8 cellular contexts compared by ENCODE assay signal in the genomic region with DNA sequence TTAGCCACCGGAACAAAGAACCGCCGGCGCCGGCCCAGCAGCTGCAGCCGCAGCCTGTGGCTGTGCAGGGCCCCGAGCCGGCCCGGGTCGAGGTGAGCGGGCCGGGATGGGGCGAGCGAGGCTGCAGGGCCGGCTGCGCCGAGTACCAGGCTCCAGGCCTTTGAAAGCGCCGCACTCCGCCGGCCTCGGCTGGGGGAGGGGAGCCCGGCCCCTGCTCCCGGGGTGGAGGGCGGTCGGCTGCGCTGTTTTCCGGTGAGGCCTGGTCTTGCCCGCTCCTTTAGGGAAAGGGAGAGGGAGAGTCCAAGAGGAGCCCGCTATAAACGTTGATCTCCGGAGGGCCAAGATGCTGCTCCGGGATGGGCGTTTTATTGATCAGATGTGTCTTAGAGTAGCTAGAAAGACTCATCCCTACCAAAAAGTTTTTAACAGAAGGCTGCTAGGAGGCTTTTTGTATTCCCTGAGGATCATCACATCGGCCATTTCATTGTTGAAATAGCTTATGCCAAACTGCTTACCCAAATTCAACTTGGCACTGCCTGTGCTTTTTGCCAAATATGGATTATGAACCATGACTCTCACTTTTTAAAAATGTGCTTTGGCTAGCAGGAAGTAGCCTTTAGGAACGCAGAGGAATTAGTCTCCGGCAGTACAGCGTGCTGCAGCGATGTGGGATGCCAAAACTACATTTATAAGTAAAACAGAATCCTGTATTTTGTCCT. TPM values are rescaled to one million over a fixed set of nuclear protein-coding genes. Genes with fewer than 3 reads are reported as not detected.
DNase-seq lines count a peak whose midpoint lies in the region; ATAC-seq and TF ChIP-seq lines count a peak whose summit lies in the region.

No MANE protein-coding gene starts in this region.

- peaks cover 54% of the 10 kb centered on the region for H3K36me3 Mint-ChIP-seq in activated T-helper 17 cell treated with anti-CD3 and anti-CD28 coated beads, Interleukin-2, amount 50 U/mL, for 72 hours (ENCODE audit: low read depth)
- H3K36me3 Mint-ChIP-seq in nephron progenitor cell (ENCODE audit: low read depth) = peaks cover 18% of the 10 kb centered on the region

- H3K36me3 ChIP-seq in urinary bladder (ENCODE audit: insufficient read depth) = no peaks in the 10 kb centered on the region

- DNase-seq in activated CD4-positive, alpha-beta T cell treated with anti-CD3 and anti-CD28 coated beads for 1 hour = peak; percentile 12
- DNase-seq in activated CD4-positive, alpha-beta T cell treated with anti-CD3 and anti-CD28 coated beads, Interleukin-2, amount 50 U/mL, for 4 hours = no peak
- peak; percentile 8 for DNase-seq in NCI-H774 (lab: John Stamatoyannopoulos, UW)
- DNase-seq in fibroblast of pulmonary artery (ENCODE audit: low read depth) = peak; percentile 59
- peak; percentile 71 for DNase-seq in nephron progenitor cell

- TF ChIP-seq CTCF in fibroblast of pulmonary artery (IDR thresholded peaks at IDR 0.05; ENCODE audit: low read length, missing control alignments) = no peak
- TF ChIP-seq CTCF in nephron progenitor cell (IDR thresholded peaks at IDR 0.05) = no peak

- peak overlapping the region; percentile 93 for H3K4me3 Mint-ChIP-seq in activated T-helper 17 cell treated with anti-CD3 and anti-CD28 coated beads, Interleukin-2, amount 50 U/mL, for 72 hours
- H3K4me3 Mint-ChIP-seq in nephron progenitor cell = peak overlapping the region; percentile 96

- H3K27me3 Mint-ChIP-seq in activated T-helper 17 cell treated with anti-CD3 and anti-CD28 coated beads, Interleukin-2, amount 50 U/mL, for 72 hours = no peaks in the 10 kb centered on the region
- H3K27me3 Mint-ChIP-seq in nephron progenitor cell (ENCODE audit: low read depth, poor library complexity) = peaks cover 8% of the 10 kb centered on the region

- H3K9me3 Mint-ChIP-seq in activated T-helper 17 cell treated with anti-CD3 and anti-CD28 coated beads, Interleukin-2, amount 50 U/mL, for 72 hours = no peaks in the 10 kb centered on the region
- H3K9me3 Mint-ChIP-seq in nephron progenitor cell = no peaks in the 10 kb centered on the region

- ATAC-seq in HG02870 (IDR thresholded peaks at IDR 0.05; ENCODE audit: unreplicated experiment) = peak; percentile 20
- peak; percentile 13 for ATAC-seq in activated T-helper 17 cell treated with anti-CD3 and anti-CD28 coated beads, Interleukin-2, amount 50 U/mL, for 72 hours (replicated peaks)

- peak overlapping the region; percentile 93 for H3K27ac Mint-ChIP-seq in activated T-helper 17 cell treated with anti-CD3 and anti-CD28 coated beads, Interleukin-2, amount 50 U/mL, for 72 hours
- H3K27ac Mint-ChIP-seq in nephron progenitor cell = peak overlapping the region; percentile 66

- H3K4me3 ChIP-seq in fibroblast of pulmonary artery (replicated peaks; ENCODE audit: low read depth, low read length) (peak overlapping the region; percentile 78), urinary bladder (ENCODE audit: low read depth, low read length) (peak overlapping the region; percentile 92)

- peak overlapping the region; percentile 99 for H3K27ac ChIP-seq in urinary bladder (ENCODE audit: low read depth)

- H3K4me1 ChIP-seq in urinary bladder (ENCODE audit: insufficient read depth) = no peaks in the 10 kb centered on the region

- H3K4me1 Mint-ChIP-seq in activated T-helper 17 cell treated with anti-CD3 and anti-CD28 coated beads, Interleukin-2, amount 50 U/mL, for 72 hours = peaks cover 36% of the 10 kb centered on the region
- peaks cover 40% of the 10 kb centered on the region for H3K4me1 Mint-ChIP-seq in nephron progenitor cell

- WGBS in urinary bladder = under 1% methylated on average over 39 of the region's 39 CpGs

RNA-seq across cellular contexts. Expression of a gene that starts 0.7 kb away (rescaled TPM):
- total RNA-seq in activated T-helper 17 cell treated with anti-CD3 and anti-CD28 coated beads, Interleukin-2, amount 50 U/mL, for 72 hours = 10 to 100 TPM; 60.5 to 81.9 TPM
- total RNA-seq in urinary bladder = 172 TPM
- 64.9 TPM for polyA plus RNA-seq in urinary bladder

RNA-seq across cellular contexts. Expression of a gene that starts 50.4 kb away (rescaled TPM):
- 1 to 10 TPM; 5.1 to 7.7 TPM for total RNA-seq in activated T-helper 17 cell treated with anti-CD3 and anti-CD28 coated beads, Interleukin-2, amount 50 U/mL, for 72 hours
- total RNA-seq in urinary bladder = 9.7 TPM
- 6.1 TPM for polyA plus RNA-seq in urinary bladder

Comparison
In these comparisons a context has a peak if more than half of its experiments do, and no peak if none do; other contexts are left out.
1. DNase-seq: peak in activated CD4-positive, alpha-beta T cell treated with anti-CD3 and anti-CD28 coated beads for 1 hour (single experiment), NCI-H774 (single experiment), fibroblast of pulmonary artery (single experiment) and nephron progenitor cell (single experiment); none in activated CD4-positive, alpha-beta T cell treated with anti-CD3 and anti-CD28 coated beads, Interleukin-2, amount 50 U/mL, for 4 hours (0 of 2).